Comparison of ENCODE assay signal across 1 cellular context in genomic region chr5:126364206-126364902, GRCh38.
TF ChIP-seq lines count a peak whose summit lies in the region.

No MANE protein-coding gene starts in this region.

TF ChIP-seq in HCT116, 20 proteins besides CTCF, POLR2A, EP300 and RAD21:
- TF ChIP-seq ATF3 (IDR thresholded peaks at IDR 0.05) (no peak), POLR2AphosphoS5 (IDR thresholded peaks at IDR 0.05; ENCODE audit: low read depth, low read length) (no peak), SRF (IDR thresholded peaks at IDR 0.05; ENCODE audit: low read depth) (no peak), ELF1 (IDR thresholded peaks at IDR 0.05; ENCODE audit: borderline replicate concordance, low read depth) (no peak), MAX (IDR thresholded peaks at IDR 0.05) (no peak), YY1 (IDR thresholded peaks at IDR 0.05; ENCODE audit: extremely low read depth, insufficient replicate concordance, low read depth, low read length) (no peak), CEBPB (IDR thresholded peaks at IDR 0.05; ENCODE audit: low read depth) (no peak), ZNF274 (IDR thresholded peaks at IDR 0.05; ENCODE audit: low read depth, low read length) (no peak)
